25 cellular contexts compared by ENCODE assay signal in genomic region chr5:17799521-17799920, GRCh38.
"Had no signal": no experiment of that assay in that cellular context is flagged by ENCODE, and none has a peak within 500 bp of the region (broad histone marks: within the 10 kb centered on the region; RNA-seq: fewer than 3 reads in every experiment).

No MANE protein-coding gene starts in this region.

- FAIRE-seq: small intestine had no signal

- H3K9me3 ChIP-seq: colonic mucosa, esophagus squamous epithelium, lower lobe of right lung, right lobe of liver, stomach, thyroid gland, vagina had no signal

- H3K27me3 ChIP-seq: colonic mucosa, esophagus squamous epithelium, right lobe of liver, stomach, thyroid gland, vagina had no signal

- H3K27ac ChIP-seq: colonic mucosa, esophagus squamous epithelium, lower lobe of right lung, parathyroid adenoma, right lobe of liver, stomach, thyroid gland, vagina had no signal

- DNase-seq: colonic mucosa; effector memory CD8-positive, alpha-beta T cell; erythroblast; esophagus squamous epithelium; foreskin melanocyte; glutamatergic neuron; hypothalamus; immature natural killer cell; islet precursor cell; kidney glomerular epithelial cell; left colon; left ventricle myocardium superior; lower lobe of right lung; naive thymus-derived CD8-positive, alpha-beta T cell; nephron progenitor cell; right lobe of liver; small intestine; stimulated activated CD4-positive, alpha-beta T cell treated with anti-CD3 and anti-CD28 coated beads, Interleukin-15, amount 100 ng/mL, for 24 hours; stimulated activated CD4-positive, alpha-beta T cell treated with anti-CD3 and anti-CD28 coated beads, Interleukin-2, amount 100 ng/mL, for 48 hours; stimulated activated naive CD4-positive, alpha-beta T cell treated with Interleukin-2 at 50 U/mL for 16 hours; stomach; thyroid gland; trophoblast cell had no signal

- H3K4me3 ChIP-seq: colonic mucosa, esophagus squamous epithelium, lower lobe of right lung, right lobe of liver, stomach, thyroid gland, vagina had no signal

- ATAC-seq: effector memory CD8-positive, alpha-beta T cell; left colon; left ventricle myocardium superior; lower lobe of right lung; naive thymus-derived CD8-positive, alpha-beta T cell; right lobe of liver had no signal

- H3K36me3 ChIP-seq: colonic mucosa, esophagus squamous epithelium, lower lobe of right lung, right lobe of liver, stomach, thyroid gland, vagina had no signal

- H3K4me1 ChIP-seq: colonic mucosa, lower lobe of right lung, parathyroid adenoma, right lobe of liver, stomach, thyroid gland had no signal
